In genomic region chr15:67832965-67833503, GRCh38 we compare ENCODE assay signal across 10 cellular contexts. TPM values are rescaled to one million over a fixed set of nuclear protein-coding genes. Genes with fewer than 3 reads are reported as not detected.
DNase-seq lines count a peak whose midpoint lies in the region; ATAC-seq, FAIRE-seq and TF ChIP-seq lines count a peak whose summit lies in the region.
"Had no signal": no experiment of that assay in that cellular context is flagged by ENCODE, and none has a peak within 500 bp of the region (broad histone marks: within the 10 kb centered on the region; RNA-seq: fewer than 3 reads in every experiment).

No MANE protein-coding gene starts in this region.

- TF ChIP-seq CTCF in A673 (conservative IDR thresholded peaks at IDR 0.05; ENCODE audit: low read depth, low read length): no peak
- TF ChIP-seq CTCF in mesothelial cell of epicardium (IDR thresholded peaks at IDR 0.05; ENCODE audit: unreplicated experiment): no peak
- no peak for TF ChIP-seq CTCF in gastroesophageal sphincter (IDR thresholded peaks at IDR 0.05)
- no peak for TF ChIP-seq CTCF in ascending aorta (IDR thresholded peaks at IDR 0.05)

- no TSS peak for BruUV-seq in A673 (replicated peaks; lab: Mats Ljungman, UMichigan)

- TF ChIP-seq POLR2A in gastroesophageal sphincter (IDR thresholded peaks at IDR 0.05): no peak

- H3K9ac ChIP-seq in ES-I3 (ENCODE audit: low read depth, low read length) (peak overlapping the region; percentile 63; the same call in 1 of the 2 replicates), adipocyte (ENCODE audit: low read length) (no peak overlapping the region)

- DNase-seq in A673 (ENCODE audit: low spot score): no peak
- DNase-seq in adipocyte (ENCODE audit: low read depth): no peak
- no peak for DNase-seq in mesothelial cell of epicardium (ENCODE audit: low spot score in 2 of 2, unreplicated experiment in 2 of 2)
- no peak for DNase-seq in urothelium cell line (ENCODE audit: low spot score)
- no peak for DNase-seq in ascending aorta (ENCODE audit: low spot score in 2 of 2)
- DNase-seq: NCI-H526 had no signal

- intact Hi-C loops in A673 (cut with micrococcal nuclease; ENCODE audit: unreplicated experiment): loop anchor here (5.0 to 10.0 kb wide), 2 partner anchors 331 to 458 kb away; no protein-coding TSS in a partner anchor
- intact Hi-C loops in ascending aorta (cut with DNase I): loop anchor here (10.0 kb wide), 1 partner anchor 888 kb away; no protein-coding TSS in a partner anchor

- H3K36me3 Mint-ChIP-seq in mesothelial cell of epicardium: no peaks in the 10 kb centered on the region

- H3K4me1 ChIP-seq in A673 (ENCODE audit: insufficient read depth, low read length, poor library complexity, severe bottlenecking) (peaks cover 23% of the 10 kb centered on the region), ES-I3 (ENCODE audit: insufficient read depth, low read length) (peaks cover 6% of the 10 kb centered on the region), adipocyte (ENCODE audit: control insufficient read depth, insufficient read depth, low read length) (peaks cover 24% of the 10 kb centered on the region), gastroesophageal sphincter (peaks cover 0 to 65% (median 29%) of the 10 kb centered on the region in 3 donors), ascending aorta (peaks cover 13 to 37% of the 10 kb centered on the region in 2 donors)

- TF ChIP-seq EP300 in gastroesophageal sphincter (IDR thresholded peaks at IDR 0.05): no peak

- H3K27ac Mint-ChIP-seq in mesothelial cell of epicardium: no peak overlapping the region

- H3K4me3 Mint-ChIP-seq in mesothelial cell of epicardium: peak overlapping the region; percentile 67

- H3K27me3 ChIP-seq in A673 (replicated peaks; ENCODE audit: insufficient read depth, low read depth, low read length, poor library complexity) (peaks cover 81% of the 10 kb centered on the region), adipocyte (replicated peaks; ENCODE audit: control insufficient read depth, insufficient read depth, low read length) (peaks cover 77% of the 10 kb centered on the region), gastroesophageal sphincter (peaks cover 82% of the 10 kb centered on the region), ascending aorta (peaks cover 46% of the 10 kb centered on the region)

- no peaks in the 10 kb centered on the region for H3K9me3 Mint-ChIP-seq in mesothelial cell of epicardium

- H3K4me1 Mint-ChIP-seq in mesothelial cell of epicardium: peaks cover 34% of the 10 kb centered on the region

- peaks cover 91% of the 10 kb centered on the region for H3K27me3 Mint-ChIP-seq in mesothelial cell of epicardium (ENCODE audit: low read depth)

- POLR2A ChIA-PET in A673 (lab: Charles Lee; ENCODE audit: low non-redundant PET): no interaction called here

- FAIRE-seq in urothelium cell line (lab: Jason Lieb, UNC): no peak

- no peak overlapping the region for H3K27ac ChIP-seq in A673 (ENCODE audit: low read depth, low read length, poor library complexity, severe bottlenecking)
- H3K27ac ChIP-seq in gastroesophageal sphincter: no peak overlapping the region
- H3K27ac ChIP-seq in ascending aorta: no peak overlapping the region
- H3K27ac ChIP-seq: ovary had no signal

- H3K36me3 ChIP-seq in A673 (ENCODE audit: insufficient read depth, low read length, poor library complexity, severe bottlenecking) (no peaks in the 10 kb centered on the region), ES-I3 (ENCODE audit: insufficient read depth, low read length) (no peaks in the 10 kb centered on the region), adipocyte (ENCODE audit: control insufficient read depth, insufficient read depth, low read length, severe bottlenecking) (no peaks in the 10 kb centered on the region), gastroesophageal sphincter (no peaks in the 10 kb centered on the region), ascending aorta (no peaks in the 10 kb centered on the region)
- H3K36me3 ChIP-seq: ovary had no signal

- 6 to 8% methylated on average over 8 to 17 of the region's 23 CpGs for WGBS in gastroesophageal sphincter (ENCODE audit: low coverage in 1 of 2), 2 donors

- CTCF ChIA-PET in A673 (lab: Charles Lee): no interaction called here

- H3K4me3 ChIP-seq in A673 (ENCODE audit: low read depth, low read length, poor library complexity, severe bottlenecking) (peak overlapping the region; percentile 45), adipocyte (ENCODE audit: low read length) (peak overlapping the region; percentile 63), gastroesophageal sphincter (peak overlapping the region in 1 of 2 donors; percentile 18), ascending aorta (no peak overlapping the region)
- H3K4me3 ChIP-seq: ovary had no signal

- ATAC-seq in HG02970 (IDR thresholded peaks at IDR 0.05; ENCODE audit: low FRiP score, unreplicated experiment) (no peak), gastroesophageal sphincter (no peak)

- H3K9me3 ChIP-seq in A673 (ENCODE audit: low read depth, low read length, poor library complexity, severe bottlenecking): no peaks in the 10 kb centered on the region
- H3K9me3 ChIP-seq in ES-I3 (ENCODE audit: control insufficient read depth, insufficient read depth, low read length): no peaks in the 10 kb centered on the region
- no peaks in the 10 kb centered on the region for H3K9me3 ChIP-seq in adipocyte (ENCODE audit: control insufficient read depth, low read length)
- H3K9me3 ChIP-seq in gastroesophageal sphincter: no peaks in the 10 kb centered on the region
- H3K9me3 ChIP-seq in ascending aorta: no peaks in the 10 kb centered on the region
- H3K9me3 ChIP-seq: ovary had no signal

RNA-seq across cellular contexts. Expression of gene RNU6-1, which starts 6.8 kb away (rescaled TPM):
- not detected in 2 replicates for total RNA-seq in A673 (2021)
- total RNA-seq in mesothelial cell of epicardium: not detected in 3 replicates
- not detected for total RNA-seq in gastroesophageal sphincter
- not detected for total RNA-seq in ascending aorta
- total RNA-seq: ovary had no signal

RNA-seq across cellular contexts. Expression of gene SKOR1, which starts 7.7 kb away (rescaled TPM):
- total RNA-seq in A673 (2021): 0.21 and 0.37 TPM in 2 replicates
- total RNA-seq in mesothelial cell of epicardium: 0.89 to 1.1 TPM (median 1.1 TPM) in 3 replicates
- total RNA-seq in gastroesophageal sphincter: 1 to 10 TPM in 2 of 4 donors, under 1 TPM in 2; 0.46 to 2.2 (median 0.87) TPM
- not detected for total RNA-seq in ascending aorta

Comparison
In these comparisons a context has a peak if more than half of its experiments do, and no peak if none do; other contexts are left out.
1. H3K4me3 ChIP-seq: peak in A673 (single experiment) and adipocyte (single experiment); none in ascending aorta (0 of 2).